ENCODE assay signal across 2 cellular contexts in genomic region chr9:21085010-21085409, GRCh38.
TF ChIP-seq lines count a peak whose summit lies in the region.

No MANE protein-coding gene starts in this region.

TF ChIP-seq in HepG2, 621 proteins besides CTCF, POLR2A, EP300 and RAD21:
- TF ChIP-seq MAFF (IDR thresholded peaks at IDR 0.05; ENCODE audit: low read depth, low read length) (peak; percentile 74), MAFK (conservative IDR thresholded peaks at IDR 0.05 in 1 of 2, IDR thresholded peaks at IDR 0.05 in 1 of 2; ENCODE audit: low read length in 2 of 2) (peak; percentile 71 to 80), MIXL1 (CRISPR knock-in tag; IDR thresholded peaks at IDR 0.05) (no peak)

TF ChIP-seq in IMR-90, 13 proteins besides CTCF, POLR2A, EP300 and RAD21:
- peak; percentile 80 for TF ChIP-seq MAFK (IDR thresholded peaks at IDR 0.05; ENCODE audit: low read depth, low read length)
- no peak for TF ChIP-seq CEBPB (IDR thresholded peaks at IDR 0.05; ENCODE audit: low read depth, low read length)
- TF ChIP-seq, protein P1, sequence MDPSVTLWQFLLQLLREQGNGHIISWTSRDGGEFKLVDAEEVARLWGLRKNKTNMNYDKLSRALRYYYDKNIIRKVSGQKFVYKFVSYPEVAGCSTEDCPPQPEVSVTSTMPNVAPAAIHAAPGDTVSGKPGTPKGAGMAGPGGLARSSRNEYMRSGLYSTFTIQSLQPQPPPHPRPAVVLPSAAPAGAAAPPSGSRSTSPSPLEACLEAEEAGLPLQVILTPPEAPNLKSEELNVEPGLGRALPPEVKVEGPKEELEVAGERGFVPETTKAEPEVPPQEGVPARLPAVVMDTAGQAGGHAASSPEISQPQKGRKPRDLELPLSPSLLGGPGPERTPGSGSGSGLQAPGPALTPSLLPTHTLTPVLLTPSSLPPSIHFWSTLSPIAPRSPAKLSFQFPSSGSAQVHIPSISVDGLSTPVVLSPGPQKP (IDR thresholded peaks at IDR 0.05; ENCODE audit: borderline replicate concordance, low read depth, low read length) = no peak
- TF ChIP-seq, protein P2, sequence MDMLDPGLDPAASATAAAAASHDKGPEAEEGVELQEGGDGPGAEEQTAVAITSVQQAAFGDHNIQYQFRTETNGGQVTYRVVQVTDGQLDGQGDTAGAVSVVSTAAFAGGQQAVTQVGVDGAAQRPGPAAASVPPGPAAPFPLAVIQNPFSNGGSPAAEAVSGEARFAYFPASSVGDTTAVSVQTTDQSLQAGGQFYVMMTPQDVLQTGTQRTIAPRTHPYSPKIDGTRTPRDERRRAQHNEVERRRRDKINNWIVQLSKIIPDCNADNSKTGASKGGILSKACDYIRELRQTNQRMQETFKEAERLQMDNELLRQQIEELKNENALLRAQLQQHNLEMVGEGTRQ (IDR thresholded peaks at IDR 0.05; ENCODE audit: low read depth, low read length) = no peak
- no peak for TF ChIP-seq CHD1 (IDR thresholded peaks at IDR 0.05; ENCODE audit: low read depth, low read length)
- no peak for TF ChIP-seq MXI1 (IDR thresholded peaks at IDR 0.05; ENCODE audit: borderline replicate concordance, low read depth, low read length)
- TF ChIP-seq RCOR1 (IDR thresholded peaks at IDR 0.05; ENCODE audit: insufficient replicate concordance, low read length) = no peak
TF ChIP-seq in IMR-90: peak in this region for 1.
